22 cellular contexts compared by ENCODE assay signal in the genomic region with DNA sequence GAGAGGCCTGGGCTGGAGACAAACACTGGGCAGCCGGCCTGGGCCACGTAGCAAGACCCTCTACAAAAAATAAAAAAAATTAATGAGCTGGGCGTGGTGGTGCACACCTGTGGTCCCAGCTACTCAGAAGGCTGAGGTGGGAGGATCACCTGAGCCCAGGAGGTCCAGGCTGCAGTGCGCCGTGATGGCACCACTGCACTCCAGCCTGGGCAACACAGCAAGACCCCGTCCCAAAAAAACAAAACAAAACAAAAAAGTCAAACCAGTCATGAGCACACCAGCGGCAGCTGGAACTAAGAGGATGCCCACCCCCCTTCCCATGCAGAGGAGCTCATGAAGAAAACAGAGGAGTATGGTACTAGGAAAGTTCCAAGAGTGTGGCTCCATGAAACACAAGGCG.
"Had no signal": no experiment of that assay in that cellular context is flagged by ENCODE, and none has a peak within 500 bp of the region (broad histone marks: within the 10 kb centered on the region; RNA-seq: fewer than 3 reads in every experiment).

No MANE protein-coding gene starts in this region.

- H3K27ac Mint-ChIP-seq: activated B cell treated with CpG ODN at 0.5 μM for 24 hours; activated CD4-positive, alpha-beta T cell treated with anti-CD3 and anti-CD28 coated beads, Interleukin-2, amount 10 ng/mL, durations not matched to agents 24 days and 14 days; activated CD8-positive, alpha-beta memory T cell treated with anti-CD3 and anti-CD28 coated beads, Interleukin-2, amount 10 ng/mL, durations not matched to agents 7 days and 5 days; activated naive CD4-positive, alpha-beta T cell treated with anti-CD3 and anti-CD28 coated beads for 36 hours; activated naive CD8-positive, alpha-beta T cell treated with anti-CD3 and anti-CD28 coated beads, Interleukin-2, amount 10 ng/mL, durations not matched to agents 7 days and 5 days; activated T-cell treated with anti-CD3 and anti-CD28 coated beads, Interleukin-2, amount 50 U/mL, for 24 hours; activated T-helper 1 cell treated with anti-CD3 and anti-CD28 coated beads, Interleukin-12 subunit alpha, Interleukin-12 subunit beta, Interleukin-2, Interleukin-4 antibody, amounts not matched to agents 30 ng/mL and 10 ng/mL and 1 ng/mL, durations not matched to agents 14 hours and 24 hours and 36 hours had no signal

- H3K9me3 Mint-ChIP-seq: activated B cell treated with CpG ODN at 0.5 μM for 24 hours; activated CD4-positive, alpha-beta T cell treated with anti-CD3 and anti-CD28 coated beads, Interleukin-2, amount 10 ng/mL, durations not matched to agents 24 days and 14 days; activated naive CD4-positive, alpha-beta T cell treated with anti-CD3 and anti-CD28 coated beads for 36 hours; activated naive CD8-positive, alpha-beta T cell treated with anti-CD3 and anti-CD28 coated beads, Interleukin-2, amount 10 ng/mL, durations not matched to agents 7 days and 5 days; activated T-cell treated with anti-CD3 and anti-CD28 coated beads, Interleukin-2, amount 50 U/mL, for 24 hours; activated T-helper 1 cell treated with anti-CD3 and anti-CD28 coated beads, Interleukin-12 subunit alpha, Interleukin-12 subunit beta, Interleukin-2, Interleukin-4 antibody, amounts not matched to agents 30 ng/mL and 10 ng/mL and 1 ng/mL, durations not matched to agents 14 hours and 24 hours and 36 hours; IgD-negative memory B cell had no signal

- H3K27me3 Mint-ChIP-seq: activated CD8-positive, alpha-beta memory T cell treated with anti-CD3 and anti-CD28 coated beads, Interleukin-2, amount 10 ng/mL, durations not matched to agents 7 days and 5 days had no signal

- ATAC-seq: activated CD8-positive, alpha-beta memory T cell treated with anti-CD3 and anti-CD28 coated beads, Interleukin-2, amount 10 ng/mL, durations not matched to agents 7 days and 5 days; SK-N-SH treated with all-trans-retinoic acid at 6 μM for 48 hours had no signal

- DNase-seq: activated B cell treated with CpG ODN at 0.5 μM for 24 hours; activated CD4-positive, alpha-beta T cell treated with anti-CD3 and anti-CD28 coated beads for 1 hour; activated CD4-positive, alpha-beta T cell treated with anti-CD3 and anti-CD28 coated beads, Interleukin-2, amount 10 ng/mL, durations not matched to agents 24 days and 14 days; activated CD4-positive, alpha-beta T cell treated with anti-CD3 and anti-CD28 coated beads, Interleukin-2, amount 50 U/mL, for 48 hours; activated CD8-positive, alpha-beta memory T cell treated with anti-CD3 and anti-CD28 coated beads, Interleukin-2, amount 10 ng/mL, durations not matched to agents 7 days and 5 days; activated gamma-delta T cell; activated naive CD4-positive, alpha-beta T cell treated with anti-CD3 and anti-CD28 coated beads for 36 hours; activated naive CD8-positive, alpha-beta T cell treated with anti-CD3 and anti-CD28 coated beads, Interleukin-2, amount 10 ng/mL, durations not matched to agents 7 days and 5 days; activated T-cell treated with anti-CD3 and anti-CD28 coated beads, Interleukin-2, amount 50 U/mL, for 24 hours; adrenal gland; anterior cingulate cortex; NCI-H1092; NCI-H1417; NCI-H1694 treated with DMSO at 0.1 percent for 48 hours; NCI-H2029 treated with DMSO at 0.1 percent for 48 hours; NCI-H510A treated with DMSO at 0.1 percent for 48 hours; Peyer's patch; SHP77; SW 1271 had no signal

- H3K4me3 Mint-ChIP-seq: activated B cell treated with CpG ODN at 0.5 μM for 24 hours; activated CD4-positive, alpha-beta T cell treated with anti-CD3 and anti-CD28 coated beads, Interleukin-2, amount 10 ng/mL, durations not matched to agents 24 days and 14 days; activated CD8-positive, alpha-beta memory T cell treated with anti-CD3 and anti-CD28 coated beads, Interleukin-2, amount 10 ng/mL, durations not matched to agents 7 days and 5 days; activated naive CD4-positive, alpha-beta T cell treated with anti-CD3 and anti-CD28 coated beads for 36 hours; activated naive CD8-positive, alpha-beta T cell treated with anti-CD3 and anti-CD28 coated beads, Interleukin-2, amount 10 ng/mL, durations not matched to agents 7 days and 5 days; activated T-helper 1 cell treated with anti-CD3 and anti-CD28 coated beads, Interleukin-12 subunit alpha, Interleukin-12 subunit beta, Interleukin-2, Interleukin-4 antibody, amounts not matched to agents 30 ng/mL and 10 ng/mL and 1 ng/mL, durations not matched to agents 14 hours and 24 hours and 36 hours had no signal

- H3K36me3 Mint-ChIP-seq: activated CD8-positive, alpha-beta memory T cell treated with anti-CD3 and anti-CD28 coated beads, Interleukin-2, amount 10 ng/mL, durations not matched to agents 7 days and 5 days; activated naive CD8-positive, alpha-beta T cell treated with anti-CD3 and anti-CD28 coated beads, Interleukin-2, amount 10 ng/mL, durations not matched to agents 7 days and 5 days; IgD-negative memory B cell had no signal
